In genomic region chr16:89922884-89923639, GRCh38 we compare ENCODE assay signal across 1 cellular context.
TF ChIP-seq lines count a peak whose summit lies in the region.

Gene TUBB3, plus strand, starts transcription at chr16:89923342. Its CDS starts 60 bp downstream, at chr16:89923402.

TF ChIP-seq in HepG2, 621 proteins besides CTCF, POLR2A, EP300 and RAD21 (continued from another document and continues in another):
- TF ChIP-seq ZHX2 (IDR thresholded peaks at IDR 0.05; ENCODE audit: low read depth) (no peak), ZHX2 (CRISPR knock-in tag; IDR thresholded peaks at IDR 0.05; ENCODE audit: borderline replicate concordance) (0 out of 2 replicates have a peak, but pooled peaks have one; percentile 46), SUZ12 (IDR thresholded peaks at IDR 0.05; ENCODE audit: low read depth, low read length) (no peak), HHEX (CRISPR knock-in tag; IDR thresholded peaks at IDR 0.05) (0 out of 2 replicates have a peak, but pooled peaks have one; percentile 4), ZBTB40 (IDR thresholded peaks at IDR 0.05) (no peak), ZBTB40 (CRISPR knock-in tag; IDR thresholded peaks at IDR 0.05) (no peak), HDAC1 (CRISPR knock-in tag; IDR thresholded peaks at IDR 0.05) (peak; percentile 75), STAG1 (CRISPR knock-in tag; IDR thresholded peaks at IDR 0.05) (no peak), ZNF609 (CRISPR knock-in tag; IDR thresholded peaks at IDR 0.05; ENCODE audit: borderline replicate concordance) (no peak), ZBTB39 (CRISPR knock-in tag; IDR thresholded peaks at IDR 0.05) (no peak; the same call in 1 of the 2 replicates), ZNF749 (CRISPR knock-in tag; IDR thresholded peaks at IDR 0.05; ENCODE audit: borderline replicate concordance) (peak; percentile 84; the same call in 1 of the 2 replicates), ZNF687 (CRISPR knock-in tag; IDR thresholded peaks at IDR 0.05) (peak; percentile 61), ZMAT3 (CRISPR knock-in tag; conservative IDR thresholded peaks at IDR 0.05) (no peak), ZNF614 (CRISPR knock-in tag; IDR thresholded peaks at IDR 0.05; ENCODE audit: borderline replicate concordance) (no peak), NFKB2 (CRISPR knock-in tag; IDR thresholded peaks at IDR 0.05; ENCODE audit: borderline replicate concordance) (0 out of 2 replicates have a peak, but pooled peaks have one; percentile 2), SP140L (CRISPR knock-in tag; IDR thresholded peaks at IDR 0.05; ENCODE audit: borderline replicate concordance) (no peak), ZBTB38 (CRISPR knock-in tag; IDR thresholded peaks at IDR 0.05) (peak; percentile 53; the same call in 1 of the 2 replicates), ZNF207 (IDR thresholded peaks at IDR 0.05; ENCODE audit: borderline replicate concordance) (no peak), TBL1XR1 (IDR thresholded peaks at IDR 0.05; ENCODE audit: borderline replicate concordance, low read length, partially characterized antibody) (no peak), NONO (IDR thresholded peaks at IDR 0.05) (no peak), NONO (CRISPR knock-in tag; conservative IDR thresholded peaks at IDR 0.05) (peak; percentile 66), SIX1 (CRISPR knock-in tag; IDR thresholded peaks at IDR 0.05; ENCODE audit: borderline replicate concordance) (no peak), JARID2 (CRISPR knock-in tag; IDR thresholded peaks at IDR 0.05; ENCODE audit: insufficient replicate concordance) (peak; percentile 75), ZNF784 (CRISPR knock-in tag; IDR thresholded peaks at IDR 0.05; ENCODE audit: borderline replicate concordance) (peak; percentile 32; the same call in 1 of the 2 replicates), ZNF547 (CRISPR knock-in tag; IDR thresholded peaks at IDR 0.05) (no peak; the same call in 1 of the 2 replicates)
